ENCODE assay signal across 10 cellular contexts in the genomic region with DNA sequence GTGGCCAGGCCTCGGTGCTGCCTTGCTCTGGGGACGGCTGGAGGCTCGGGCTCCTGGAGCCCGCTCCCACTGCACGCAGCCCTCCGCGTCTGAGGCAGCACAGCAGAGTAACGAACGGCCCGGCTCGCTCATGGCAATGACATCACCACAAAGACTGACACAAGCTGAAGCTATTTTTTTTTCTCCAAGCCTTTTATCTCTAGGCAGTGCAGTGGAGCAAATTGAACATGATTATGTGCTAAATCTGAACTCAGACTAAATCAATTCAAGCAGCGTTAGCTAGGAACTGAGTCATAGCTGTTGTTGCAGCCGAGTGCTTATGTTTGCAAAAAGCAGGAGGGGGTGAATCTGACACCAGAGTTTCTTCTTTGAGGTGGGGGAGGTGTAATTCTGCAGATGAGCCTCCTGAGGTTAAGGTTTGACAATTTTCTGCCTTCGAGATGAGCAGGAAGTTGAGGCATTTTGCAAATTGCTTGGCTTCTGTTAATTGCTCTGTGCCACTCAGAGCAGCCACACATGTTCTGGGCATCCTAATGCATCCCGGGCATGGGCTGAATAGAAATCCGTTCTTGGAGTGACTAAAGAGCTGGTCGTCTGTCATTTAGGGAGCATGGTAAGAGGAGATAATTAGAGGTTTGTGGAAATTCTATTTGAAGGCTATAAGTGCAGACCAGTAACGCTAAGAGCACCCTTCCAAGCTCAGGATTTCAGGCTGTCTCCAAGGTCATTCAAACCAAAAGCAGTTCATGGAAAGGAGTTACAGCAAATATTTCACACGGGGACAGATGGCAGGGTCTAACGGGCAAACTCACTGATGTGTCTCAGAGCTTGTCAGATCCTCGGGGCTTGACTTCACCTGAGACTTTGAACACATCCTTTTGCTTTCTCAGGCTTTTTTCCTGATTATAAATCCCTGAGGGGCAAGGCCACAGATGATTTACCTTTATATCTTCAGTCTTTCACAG.
DNase-seq lines count a peak whose midpoint lies in the region; ATAC-seq and TF ChIP-seq lines count a peak whose summit lies in the region.
"Had no signal": no experiment of that assay in that cellular context is flagged by ENCODE, and none has a peak within 500 bp of the region (broad histone marks: within the 10 kb centered on the region; RNA-seq: fewer than 3 reads in every experiment).

No MANE protein-coding gene starts in this region.

- CTCF ChIA-PET in RWPE1 (lab: Yijun Ruan, JAX): interaction anchor here (0.5 to 0.6 kb wide), 2 partner anchors 23 to 36 kb away, joined by 3 to 4 read pairs; no protein-coding TSS in a partner anchor

- TF ChIP-seq CTCF in GM12865 (IDR thresholded peaks at IDR 0.05; ENCODE audit: insufficient read depth, low read depth, low read length, missing control alignments) (no peak), fibroblast of mammary gland (conservative IDR thresholded peaks at IDR 0.05; ENCODE audit: control insufficient read depth, insufficient read depth, low read depth, low read length) (no peak), progenitor cell of endocrine pancreas (IDR thresholded peaks at IDR 0.05; ENCODE audit: unreplicated experiment) (no peak), RWPE1 (conservative IDR thresholded peaks at IDR 0.05; ENCODE audit: low read depth) (no peak)

- H3K4me1 Mint-ChIP-seq in progenitor cell of endocrine pancreas (ENCODE audit: low read depth): peaks cover 10% of the 10 kb centered on the region

- H3K27ac ChIP-seq in RWPE1: no peak overlapping the region

- H3K9me3 Mint-ChIP-seq in progenitor cell of endocrine pancreas (ENCODE audit: low read depth): no peaks in the 10 kb centered on the region
- H3K9me3 Mint-ChIP-seq: stimulated activated naive CD8-positive, alpha-beta T cell treated with anti-CD3 and anti-CD28 coated beads, Interleukin-15, Interleukin-2, amounts not matched to agents 100 ng/mL and 50 ng/mL, for 24 hours had no signal

- H3K27ac Mint-ChIP-seq in progenitor cell of endocrine pancreas: peak overlapping the region; percentile 9
- H3K27ac Mint-ChIP-seq: stimulated activated naive CD8-positive, alpha-beta T cell treated with anti-CD3 and anti-CD28 coated beads, Interleukin-15, Interleukin-2, amounts not matched to agents 100 ng/mL and 50 ng/mL, for 24 hours had no signal

- no peak for ATAC-seq in GM19467 (IDR thresholded peaks at IDR 0.05; ENCODE audit: unreplicated experiment)
- ATAC-seq in HG03097 (IDR thresholded peaks at IDR 0.05; ENCODE audit: low FRiP score, unreplicated experiment): no peak
- ATAC-seq: K562 had no signal

- H3K4me3 ChIP-seq in GM12865 (ENCODE audit: low read depth, low read length) (no peak overlapping the region), fibroblast of mammary gland (ENCODE audit: control insufficient read depth, low read depth, low read length) (no peak overlapping the region)
- H3K4me3 ChIP-seq: K562 had no signal

- POLR2A ChIA-PET in RWPE1 (lab: Yijun Ruan, JAX; ENCODE audit: low non-redundant PET): no interaction called here

- no peak overlapping the region for H3K4me3 Mint-ChIP-seq in progenitor cell of endocrine pancreas (ENCODE audit: low read depth)
- H3K4me3 Mint-ChIP-seq: stimulated activated naive CD8-positive, alpha-beta T cell treated with anti-CD3 and anti-CD28 coated beads, Interleukin-15, Interleukin-2, amounts not matched to agents 100 ng/mL and 50 ng/mL, for 24 hours had no signal

- no peaks in the 10 kb centered on the region for H3K36me3 Mint-ChIP-seq in progenitor cell of endocrine pancreas (ENCODE audit: insufficient read depth)

- DNase-seq in GM12865 (ENCODE audit: low read depth): peak; percentile 23
- DNase-seq in NCI-H345 (lab: John Stamatoyannopoulos, UW): peak; percentile 77
- peak; percentile 91 for DNase-seq in fibroblast of mammary gland (ENCODE audit: low read depth)
- DNase-seq in progenitor cell of endocrine pancreas (ENCODE audit: low spot score, unreplicated experiment): no peak
- no peak for DNase-seq in RWPE1 (ENCODE audit: low spot score)
- DNase-seq in DMS114 treated with DMSO at 0.1 percent for 48 hours (lab: John Stamatoyannopoulos, UW; ENCODE audit: unreplicated experiment): no peak

- H3K27me3 Mint-ChIP-seq in progenitor cell of endocrine pancreas: no peaks in the 10 kb centered on the region

Comparison
In these comparisons a context has a peak if more than half of its experiments do, and no peak if none do; other contexts are left out.
1. DNase-seq: peak in GM12865 (single experiment), NCI-H345 (single experiment) and fibroblast of mammary gland (single experiment); none in progenitor cell of endocrine pancreas (single experiment), RWPE1 (single experiment) and DMS114 treated with DMSO at 0.1 percent for 48 hours (single experiment).